23 cellular contexts compared by ENCODE assay signal in the genomic region with DNA sequence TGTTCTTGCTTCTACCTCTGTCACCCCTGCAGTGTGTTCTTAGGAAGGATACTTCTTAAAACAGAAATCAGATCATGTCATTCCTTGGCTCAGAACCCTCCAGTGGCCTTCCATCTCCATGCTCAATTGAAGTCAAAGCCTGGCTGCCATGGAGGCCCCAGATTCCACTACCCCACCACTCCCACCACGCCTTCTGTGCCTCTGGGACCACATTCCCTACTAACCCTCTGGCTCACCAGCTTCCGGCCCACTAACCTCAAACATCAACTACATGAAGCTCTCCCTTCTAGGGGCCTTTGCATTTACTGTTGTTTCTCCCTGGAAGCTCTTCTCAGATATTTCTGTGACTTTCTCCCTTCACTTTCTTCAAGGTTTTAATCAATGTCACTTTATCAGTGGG.
A peak's percentile ranks its signal among the peaks of the same experiment; 100 is the strongest.
DNase-seq lines count a peak whose midpoint lies in the region; ATAC-seq and TF ChIP-seq lines count a peak whose summit lies in the region.
"Had no signal": no experiment of that assay in that cellular context is flagged by ENCODE, and none has a peak within 500 bp of the region (broad histone marks: within the 10 kb centered on the region; RNA-seq: fewer than 3 reads in every experiment).

No MANE protein-coding gene starts in this region.

- POLR2A ChIA-PET in IMR-90 (lab: Charles Lee; ENCODE audit: unreplicated experiment) = no interaction called here

- no peak overlapping the region; the same call in 1 of the 2 replicates for H3K18ac ChIP-seq in IMR-90 (ENCODE audit: low read depth, low read length)

- no peak overlapping the region for H3K4me3 Mint-ChIP-seq in activated T-helper 2 cell treated with anti-CD3 and anti-CD28 coated beads, Interferon-gamma antibody, Interleukin-2, Interleukin-4, amounts not matched to agents 10 μg/mL and 5 μg/mL and 100 μg/mL, durations not matched to agents 14 hours and 24 hours and 36 hours (ENCODE audit: low read depth)
- H3K4me3 Mint-ChIP-seq: activated CD4-positive, alpha-beta T cell treated with anti-CD3 and anti-CD28 coated beads for 36 hours; activated CD8-positive, alpha-beta T cell treated with anti-CD3 and anti-CD28 coated beads, Interleukin-2, amount 10 ng/mL, durations not matched to agents 7 days and 5 days; memory B cell; neural progenitor cell; T-helper 2 cell treated with Interferon-gamma antibody and Interleukin-4, amounts not matched to agents 5 μg/mL and 100 μg/mL, for 36 hours had no signal

- no peak overlapping the region for H3K27ac Mint-ChIP-seq in activated T-helper 2 cell treated with anti-CD3 and anti-CD28 coated beads, Interferon-gamma antibody, Interleukin-2, Interleukin-4, amounts not matched to agents 10 μg/mL and 5 μg/mL and 100 μg/mL, durations not matched to agents 14 hours and 24 hours and 36 hours
- H3K27ac Mint-ChIP-seq: activated CD8-positive, alpha-beta T cell treated with anti-CD3 and anti-CD28 coated beads, Interleukin-2, amount 10 ng/mL, durations not matched to agents 7 days and 5 days; activated naive CD4-positive, alpha-beta T cell treated with anti-CD3 and anti-CD28 coated beads, Interleukin-2, amount 50 U/mL, for 72 hours; memory B cell; neural progenitor cell; T-helper 2 cell treated with Interferon-gamma antibody and Interleukin-4, amounts not matched to agents 5 μg/mL and 100 μg/mL, for 36 hours had no signal

- peak overlapping the region; percentile 72; the same call in 1 of the 2 replicates for H3K23ac ChIP-seq in IMR-90 (ENCODE audit: low read depth, low read length)

- intact Hi-C loops in IMR-90 (cut with micrococcal nuclease) = no loop called here
- intact Hi-C loops in activated T-helper 2 cell treated with anti-CD3 and anti-CD28 coated beads, Interferon-gamma antibody, Interleukin-2, Interleukin-4, amounts not matched to agents 10 μg/mL and 5 μg/mL and 100 μg/mL, durations not matched to agents 14 hours and 24 hours and 36 hours (cut with micrococcal nuclease) = no loop called here

- no peaks in the 10 kb centered on the region for H3K27me3 ChIP-seq in ACC112 (ENCODE audit: insufficient read depth, low read length)
- no peaks in the 10 kb centered on the region for H3K27me3 ChIP-seq in IMR-90 (ENCODE audit: control insufficient read depth, insufficient read depth, low read length)
- H3K27me3 ChIP-seq: neural progenitor cell had no signal

- H2BK20ac ChIP-seq in IMR-90 (ENCODE audit: low read depth, low read length) = peak overlapping the region; percentile 90

- peaks cover 85% of the 10 kb centered on the region for H3K4me1 ChIP-seq in ACC112 (ENCODE audit: control insufficient read depth, insufficient read depth, low read length, unreplicated experiment)
- H3K4me1 ChIP-seq in IMR-90 (ENCODE audit: control insufficient read depth, insufficient read depth, low read length) = peaks cover 16% of the 10 kb centered on the region
- H3K4me1 ChIP-seq: neural progenitor cell had no signal

- peaks cover 47% of the 10 kb centered on the region for H3K79me2 ChIP-seq in ACC112 (ENCODE audit: control insufficient read depth, insufficient read depth, low read length, unreplicated experiment)

- no TSS peak for BruUV-seq in IMR-90 (replicated peaks; lab: Mats Ljungman, UMichigan)

- no peaks in the 10 kb centered on the region for H3K9me3 Mint-ChIP-seq in activated T-helper 2 cell treated with anti-CD3 and anti-CD28 coated beads, Interferon-gamma antibody, Interleukin-2, Interleukin-4, amounts not matched to agents 10 μg/mL and 5 μg/mL and 100 μg/mL, durations not matched to agents 14 hours and 24 hours and 36 hours
- H3K9me3 Mint-ChIP-seq: activated naive CD4-positive, alpha-beta T cell treated with anti-CD3 and anti-CD28 coated beads, Interleukin-2, amount 50 U/mL, for 72 hours; memory B cell; neural progenitor cell; T-helper 2 cell treated with Interferon-gamma antibody and Interleukin-4, amounts not matched to agents 5 μg/mL and 100 μg/mL, for 36 hours had no signal

- 0 out of 2 replicates have a peak, but pooled peaks cover 4% of the 10 kb centered on the region for H4K20me1 ChIP-seq in IMR-90 (ENCODE audit: insufficient read depth, low read length)

- 83% methylated on average over 2 of the region's 2 CpGs; no CpG with 5 or more reads in 1 of the 2 experiments for WGBS in IMR-90 (ENCODE audit: extremely low coverage in 2 of 2, insufficient read length in 1 of 2), 2 experiments

- TF ChIP-seq POLR2A in IMR-90 (IDR thresholded peaks at IDR 0.05; ENCODE audit: low read depth, low read length) = no peak

- no peak overlapping the region for H3K4me3 ChIP-seq in ACC112 (ENCODE audit: low read depth, low read length)
- H3K4me3 ChIP-seq in IMR-90 (ENCODE audit: insufficient read depth, low read depth, low read length) = no peak overlapping the region
- H3K4me3 ChIP-seq: neural progenitor cell had no signal

- ATAC-seq in IMR-90 (ENCODE audit: low read depth) (no peak), HG02571 (IDR thresholded peaks at IDR 0.05; ENCODE audit: unreplicated experiment) (no peak)
- ATAC-seq: activated CD8-positive, alpha-beta T cell treated with anti-CD3 and anti-CD28 coated beads, Interleukin-2, amount 10 ng/mL, durations not matched to agents 7 days and 5 days; left lobe of liver had no signal

- peak overlapping the region; percentile 78; the same call in 1 of the 2 replicates for H2BK120ac ChIP-seq in IMR-90 (ENCODE audit: low read depth, low read length)

- no peaks in the 10 kb centered on the region for H3K9me3 ChIP-seq in IMR-90 (ENCODE audit: control insufficient read depth, insufficient read depth, low read length)

- H3K4ac ChIP-seq in IMR-90 (ENCODE audit: low read depth, low read length) = peak overlapping the region; percentile 85

- no peak overlapping the region for H3K9ac ChIP-seq in IMR-90 (ENCODE audit: low read depth, low read length)
- H3K9ac ChIP-seq: neural progenitor cell had no signal

- H3K27ac ChIP-seq in ACC112 (ENCODE audit: low read depth, low read length) = peak overlapping the region; percentile 28
- no peak overlapping the region; the same call in 1 of the 2 replicates for H3K27ac ChIP-seq in IMR-90 (ENCODE audit: insufficient read depth, low read length)
- H3K27ac ChIP-seq: neural progenitor cell had no signal

- H4K5ac ChIP-seq in IMR-90 (ENCODE audit: low read depth, low read length) = peak overlapping the region; percentile 51; the same call in 1 of the 2 replicates

- peaks cover 25% of the 10 kb centered on the region for H3K9me1 ChIP-seq in IMR-90 (ENCODE audit: insufficient read depth, low read length)

- no peaks in the 10 kb centered on the region for H3K36me3 ChIP-seq in ACC112 (ENCODE audit: insufficient read depth, low read length)
- no peaks in the 10 kb centered on the region for H3K36me3 ChIP-seq in IMR-90 (ENCODE audit: control insufficient read depth, insufficient read depth, low read length)
- H3K36me3 ChIP-seq: neural progenitor cell had no signal

- H2AK5ac ChIP-seq in IMR-90 (ENCODE audit: low read depth, low read length) = peak overlapping the region; percentile 95

- H3K56ac ChIP-seq in IMR-90 (ENCODE audit: extremely low read depth, insufficient read depth, low read length) = no peak overlapping the region

- peak overlapping the region; percentile 81; the same call in 1 of the 3 replicates for H2BK15ac ChIP-seq in IMR-90 (ENCODE audit: low read depth, low read length)

- H3K14ac ChIP-seq in IMR-90 (replicated peaks; ENCODE audit: low read depth, low read length) = peak overlapping the region; percentile 78

- peaks cover 32% of the 10 kb centered on the region for H3K4me1 Mint-ChIP-seq in activated T-helper 2 cell treated with anti-CD3 and anti-CD28 coated beads, Interferon-gamma antibody, Interleukin-2, Interleukin-4, amounts not matched to agents 10 μg/mL and 5 μg/mL and 100 μg/mL, durations not matched to agents 14 hours and 24 hours and 36 hours (ENCODE audit: low read depth)
- H3K4me1 Mint-ChIP-seq: memory B cell had no signal

- H3K4me2 ChIP-seq in IMR-90 (ENCODE audit: low read depth, low read length) = no peak overlapping the region
- H3K4me2 ChIP-seq: neural progenitor cell had no signal

- dilution Hi-C loops in IMR-90 (cut with HindIII; ENCODE audit: low sequenced_read_pairs, unreplicated experiment) = no loop called here

- DNase-seq in IMR-90 = no peak
- DNase-seq in SW480 (ENCODE audit: low spot score) = peak; percentile 84
- peak; percentile 85 for DNase-seq in myocyte (ENCODE audit: low read depth)
- DNase-seq in AG08395 (ENCODE audit: low spot score) = no peak
- DNase-seq in activated T-helper 2 cell treated with anti-CD3 and anti-CD28 coated beads, Interferon-gamma antibody, Interleukin-2, Interleukin-4, amounts not matched to agents 10 μg/mL and 5 μg/mL and 100 μg/mL, durations not matched to agents 14 hours and 24 hours and 36 hours (ENCODE audit: low spot score) = no peak
- DNase-seq: ACHN; activated CD4-positive, alpha-beta T cell treated with anti-CD3 and anti-CD28 coated beads for 36 hours; activated CD8-positive, alpha-beta T cell treated with anti-CD3 and anti-CD28 coated beads, Interleukin-2, amount 10 ng/mL, durations not matched to agents 7 days and 5 days; amygdala; DMS79; HCEC 1CT; NCI-H1105; NCI-H187 treated with DMSO at 0.1 percent for 48 hours; NCI-H2171; small intestine; stimulated activated naive CD4-positive, alpha-beta T cell treated with Interleukin-2 at 50 U/mL for 16 hours had no signal

- H3K36me3 Mint-ChIP-seq in activated T-helper 2 cell treated with anti-CD3 and anti-CD28 coated beads, Interferon-gamma antibody, Interleukin-2, Interleukin-4, amounts not matched to agents 10 μg/mL and 5 μg/mL and 100 μg/mL, durations not matched to agents 14 hours and 24 hours and 36 hours (ENCODE audit: low read depth) = peaks cover 3% of the 10 kb centered on the region
- H3K36me3 Mint-ChIP-seq: activated naive CD4-positive, alpha-beta T cell treated with anti-CD3 and anti-CD28 coated beads, Interleukin-2, amount 50 U/mL, for 72 hours; memory B cell had no signal

- in situ Hi-C loops in IMR-90 (cut with MboI; ENCODE audit: low sequenced_read_pairs) = no loop called here

- H3K79me1 ChIP-seq in IMR-90 (ENCODE audit: low read depth in 1 of 2, low read length in 2 of 2) = peaks cover 35 to 67% of the 10 kb centered on the region in 2 experiments

- peak overlapping the region in 1 of 2 experiments; percentile 57; a peak in 1 of 4 replicates for H4K8ac ChIP-seq in IMR-90 (ENCODE audit: low read depth in 2 of 2, low read length in 2 of 2)

- H3K27me3 Mint-ChIP-seq in activated T-helper 2 cell treated with anti-CD3 and anti-CD28 coated beads, Interferon-gamma antibody, Interleukin-2, Interleukin-4, amounts not matched to agents 10 μg/mL and 5 μg/mL and 100 μg/mL, durations not matched to agents 14 hours and 24 hours and 36 hours (ENCODE audit: low read depth) = peaks cover 2% of the 10 kb centered on the region
- H3K27me3 Mint-ChIP-seq: activated CD4-positive, alpha-beta T cell treated with anti-CD3 and anti-CD28 coated beads for 36 hours had no signal

- no peak for TF ChIP-seq CTCF in IMR-90 (conservative IDR thresholded peaks at IDR 0.05; ENCODE audit: low read depth, low read length)

- peak overlapping the region; percentile 48 for H2AK9ac ChIP-seq in IMR-90 (replicated peaks; ENCODE audit: low read depth, low read length, poor library complexity)

- H2AFZ ChIP-seq in ACC112 (ENCODE audit: low read length, unreplicated experiment) = no peak overlapping the region
- H2AFZ ChIP-seq in IMR-90 (replicated peaks; ENCODE audit: low read length, poor library complexity) = no peak overlapping the region
- H2AFZ ChIP-seq: neural progenitor cell had no signal

- H4K91ac ChIP-seq in IMR-90 (ENCODE audit: insufficient read depth, low read depth, low read length) = peak overlapping the region; percentile 57

- H2BK5ac ChIP-seq in IMR-90 (ENCODE audit: low read depth, low read length, poor library complexity, severe bottlenecking) = peak overlapping the region; percentile 63

- no peak for TF ChIP-seq RAD21 in IMR-90 (IDR thresholded peaks at IDR 0.05; ENCODE audit: low read length)

- CTCF ChIA-PET in IMR-90 (lab: Yijun Ruan, JAX) = no interaction called here

Comparison
In these comparisons a context has a peak if more than half of its experiments do, and no peak if none do; other contexts are left out.
1. DNase-seq: peak in SW480 (single experiment) and myocyte (single experiment); none in IMR-90 (single experiment), AG08395 (single experiment) and activated T-helper 2 cell treated with anti-CD3 and anti-CD28 coated beads, Interferon-gamma antibody, Interleukin-2, Interleukin-4, amounts not matched to agents 10 μg/mL and 5 μg/mL and 100 μg/mL, durations not matched to agents 14 hours and 24 hours and 36 hours (single experiment).